In genomic region chr15:80825361-80826030, GRCh38 we compare ENCODE assay signal across 18 cellular contexts. TPM values are rescaled to one million over a fixed set of nuclear protein-coding genes. Genes with fewer than 3 reads are reported as not detected.
DNase-seq lines count a peak whose midpoint lies in the region; ATAC-seq and TF ChIP-seq lines count a peak whose summit lies in the region.
"Had no signal": no experiment of that assay in that cellular context is flagged by ENCODE, and none has a peak within 500 bp of the region (broad histone marks: within the 10 kb centered on the region; RNA-seq: fewer than 3 reads in every experiment).

No MANE protein-coding gene starts in this region.

- CTCF ChIA-PET in AG04450 (lab: Charles Lee) = interaction anchor here (1.0 kb wide), 1 partner anchor 259 kb away, joined by 3 read pairs; no protein-coding TSS in a partner anchor

- peaks cover 55% of the 10 kb centered on the region for H3K4me1 ChIP-seq in OCI-LY1 (ENCODE audit: insufficient read depth, low read length, severe bottlenecking)
- H3K4me1 ChIP-seq: BE2C, gastroesophageal sphincter had no signal

- H3K79me2 ChIP-seq in OCI-LY1 (ENCODE audit: insufficient read depth, low read length) = no peaks in the 10 kb centered on the region

- POLR2A ChIA-PET in AG04450 (lab: Yijun Ruan, JAX) = no interaction called here

- H3F3A ChIP-seq in OCI-LY1 (ENCODE audit: insufficient read depth, low read length) = no peaks in the 10 kb centered on the region

- H4K20me1 ChIP-seq in OCI-LY1 (ENCODE audit: insufficient read depth, low read length) = no peaks in the 10 kb centered on the region

- H3K27ac ChIP-seq in AG04450 (ENCODE audit: low read depth, low read length) (peak overlapping the region; percentile 24), OCI-LY1 (ENCODE audit: low read depth, low read length, poor library complexity, severe bottlenecking) (peak overlapping the region; percentile 95), coronary artery (no peak overlapping the region)
- H3K27ac ChIP-seq: gastroesophageal sphincter, tibial artery had no signal

- TF ChIP-seq CTCF in AG04450 (IDR thresholded peaks at IDR 0.05; ENCODE audit: low read depth, low read length) (no peak), OCI-LY1 (IDR thresholded peaks at IDR 0.05; ENCODE audit: low read length) (no peak), coronary artery (IDR thresholded peaks at IDR 0.05) (no peak)

- no peaks in the 10 kb centered on the region for H3K9me3 ChIP-seq in AG04450 (ENCODE audit: control insufficient read depth, insufficient read depth, low read length)
- no peaks in the 10 kb centered on the region for H3K9me3 ChIP-seq in OCI-LY1 (ENCODE audit: low read length)
- H3K9me3 ChIP-seq: BE2C, gastroesophageal sphincter, tibial artery had no signal

- no peaks in the 10 kb centered on the region for H3K9me2 ChIP-seq in OCI-LY1 (ENCODE audit: low read depth, low read length)

- H3K27me3 ChIP-seq in AG04450 (ENCODE audit: control insufficient read depth, insufficient read depth, low read length) (no peaks in the 10 kb centered on the region), OCI-LY1 (ENCODE audit: insufficient read depth, low read length) (no peaks in the 10 kb centered on the region)
- H3K27me3 ChIP-seq: BE2C, gastroesophageal sphincter, tibial artery had no signal

- H3K36me3 ChIP-seq in OCI-LY1 (ENCODE audit: insufficient read depth, low read length) = no peaks in the 10 kb centered on the region
- H3K36me3 ChIP-seq: BE2C, gastroesophageal sphincter, tibial artery had no signal

- no peak overlapping the region for H3K9ac ChIP-seq in OCI-LY1 (ENCODE audit: low read length)

- H2AFZ ChIP-seq in OCI-LY1 (ENCODE audit: low read length) = no peak overlapping the region

- no peak overlapping the region for H3K4me3 ChIP-seq in AG04450 (ENCODE audit: low read depth, low read length)
- H3K4me3 ChIP-seq in OCI-LY1 (ENCODE audit: low read depth, low read length, poor library complexity, severe bottlenecking) = no peak overlapping the region
- no peak overlapping the region for H3K4me3 ChIP-seq in coronary artery
- H3K4me3 ChIP-seq: gastroesophageal sphincter, tibial artery had no signal

- H3K4me2 ChIP-seq in OCI-LY1 (ENCODE audit: low read length) = no peak overlapping the region

- DNase-seq in AG04450 (ENCODE audit: low read depth, low spot score) (no peak), EH (ENCODE audit: low read depth) (peak; percentile 46), iris pigment epithelial cell (ENCODE audit: low read depth) (peak; percentile 36), NCI-H1930 (lab: John Stamatoyannopoulos, UW) (no peak), coronary artery (ENCODE audit: low spot score) (no peak), GF-D8 (lab: John Stamatoyannopoulos, UW) (no peak)
- DNase-seq: activated CD4-positive, alpha-beta memory T cell treated with anti-CD3 and anti-CD28 coated beads for 36 hours; BE2C; effector memory CD4-positive, alpha-beta T cell; immature natural killer cell; NCI-H1694 treated with DMSO at 0.1 percent for 48 hours; stimulated activated CD8-positive, alpha-beta memory T cell treated with anti-CD3 and anti-CD28 coated beads, Interleukin-4, amount 100 ng/mL, for 48 hours; tibial artery had no signal

- ATAC-seq in GM18502 (IDR thresholded peaks at IDR 0.05; ENCODE audit: poor library complexity, unreplicated experiment) = no peak
- ATAC-seq: activated T-helper 17 cell treated with anti-CD3 and anti-CD28 coated beads, Interleukin-2, amount 50 U/mL, for 72 hours; gastroesophageal sphincter had no signal

RNA-seq across cellular contexts. Expression of gene CEMIP, which starts 46.3 kb away (rescaled TPM):
- polyA plus RNA-seq in AG04450 (2011; rRNA removed) = 221 and 231 TPM in 2 replicates
- polyA minus RNA-seq in AG04450 (2011; rRNA and poly(A)+ RNA removed) = 230 and 317 TPM in 2 replicates
- polyA plus RNA-seq: IgD-negative memory B cell had no signal

Comparison
In these comparisons a context has a peak if more than half of its experiments do, and no peak if none do; other contexts are left out.
1. DNase-seq: peak in EH (single experiment) and iris pigment epithelial cell (single experiment); none in AG04450 (single experiment), NCI-H1930 (0 of 2), coronary artery (single experiment) and GF-D8 (single experiment).
2. H3K27ac ChIP-seq: peak in AG04450 (single experiment) and OCI-LY1 (single experiment); none in coronary artery (0 of 2).